In genomic region chr2:108967757-108968156, GRCh38 we compare ENCODE assay signal across 22 cellular contexts. TPM values are rescaled to one million over a fixed set of nuclear protein-coding genes. Genes with fewer than 3 reads are reported as not detected.
"Had no signal": no experiment of that assay in that cellular context is flagged by ENCODE, and none has a peak within 500 bp of the region (broad histone marks: within the 10 kb centered on the region; RNA-seq: fewer than 3 reads in every experiment).

No MANE protein-coding gene starts in this region.

- ATAC-seq: effector memory CD8-positive, alpha-beta T cell; foreskin keratinocyte; natural killer cell treated with Interleukin-12 subunit alpha and Interleukin-12 subunit beta and Interleukin-15 and Interleukin-18, amount 100 ng/mL, for 72 hours; psoas muscle; WTC11 had no signal

- H3K36me3 ChIP-seq: left ventricle myocardium inferior, right lobe of liver, upper lobe of right lung had no signal

- H3K27ac Mint-ChIP-seq: activated CD4-positive, alpha-beta T cell treated with anti-CD3 and anti-CD28 coated beads, Interleukin-2, amount 10 ng/mL, durations not matched to agents 24 days and 14 days; effector memory CD8-positive, alpha-beta T cell; natural killer cell treated with Interleukin-12 subunit alpha and Interleukin-12 subunit beta and Interleukin-15 and Interleukin-18, amount 100 ng/mL, for 72 hours; WTC11 had no signal

- H3K9me3 Mint-ChIP-seq: activated CD4-positive, alpha-beta T cell treated with anti-CD3 and anti-CD28 coated beads, Interleukin-2, amount 10 ng/mL, durations not matched to agents 24 days and 14 days; effector memory CD8-positive, alpha-beta T cell; natural killer cell treated with Interleukin-12 subunit alpha and Interleukin-12 subunit beta and Interleukin-15 and Interleukin-18, amount 100 ng/mL, for 72 hours; WTC11 had no signal

- DNase-seq: activated CD4-positive, alpha-beta T cell treated with anti-CD3 and anti-CD28 coated beads, Interleukin-2, amount 10 ng/mL, durations not matched to agents 24 days and 14 days; dermis blood vessel endothelial cell; effector memory CD8-positive, alpha-beta T cell; foreskin keratinocyte; glutamatergic neuron; hypothalamus; kidney; left ventricle myocardium inferior; psoas muscle; right lobe of liver; SK-N-SH; stimulated activated CD4-positive, alpha-beta T cell treated with anti-CD3 and anti-CD28 coated beads, Interleukin-4, amount 100 ng/mL, for 4 hours; stimulated activated CD8-positive, alpha-beta memory T cell treated with anti-CD3 and anti-CD28 coated beads, Interleukin-4, amount 100 ng/mL, for 48 hours; stimulated activated naive CD4-positive, alpha-beta T cell treated with Interleukin-2 at 50 U/mL for 16 hours; T-helper 1 cell; testis; upper lobe of right lung had no signal

- H3K36me3 Mint-ChIP-seq: natural killer cell treated with Interleukin-12 subunit alpha and Interleukin-12 subunit beta and Interleukin-15 and Interleukin-18, amount 100 ng/mL, for 72 hours; WTC11 had no signal

- H3K4me3 ChIP-seq: left ventricle myocardium inferior, psoas muscle, right lobe of liver, smooth muscle cell, testis, upper lobe of right lung had no signal

- H3K4me3 Mint-ChIP-seq: activated CD4-positive, alpha-beta T cell treated with anti-CD3 and anti-CD28 coated beads, Interleukin-2, amount 10 ng/mL, durations not matched to agents 24 days and 14 days; effector memory CD8-positive, alpha-beta T cell; natural killer cell treated with Interleukin-12 subunit alpha and Interleukin-12 subunit beta and Interleukin-15 and Interleukin-18, amount 100 ng/mL, for 72 hours; WTC11 had no signal

- H3K27me3 ChIP-seq: right lobe of liver, testis, upper lobe of right lung had no signal

- H3K27me3 Mint-ChIP-seq: activated CD4-positive, alpha-beta T cell treated with anti-CD3 and anti-CD28 coated beads, Interleukin-2, amount 10 ng/mL, durations not matched to agents 24 days and 14 days; natural killer cell treated with Interleukin-12 subunit alpha and Interleukin-12 subunit beta and Interleukin-15 and Interleukin-18, amount 100 ng/mL, for 72 hours had no signal

RNA-seq across cellular contexts. Expression of gene EDAR, which starts 21.3 kb away (rescaled TPM):
- total RNA-seq: chondrocyte; dermis blood vessel endothelial cell; foreskin keratinocyte; natural killer cell treated with Interleukin-12 subunit alpha and Interleukin-12 subunit beta and Interleukin-15 and Interleukin-18, amount 100 ng/mL, for 72 hours; osteoblast; psoas muscle; WTC11 had no signal
